In genomic region chr19:52640916-52641315, GRCh38 we compare ENCODE assay signal across 2 cellular contexts.
TF ChIP-seq lines count a peak whose summit lies in the region.

No MANE protein-coding gene starts in this region.

TF ChIP-seq in GM23338, 12 proteins besides CTCF, POLR2A, EP300 and RAD21 (continued from another document):
- TF ChIP-seq ETS1 (IDR thresholded peaks at IDR 0.05) = no peak
- TF ChIP-seq POLR2AphosphoS5 (IDR thresholded peaks at IDR 0.05; ENCODE audit: low read depth) = no peak
- no peak for TF ChIP-seq CREB1 (CRISPR knock-in tag; IDR thresholded peaks at IDR 0.05; ENCODE audit: low read depth)

TF ChIP-seq in K562, 482 proteins besides CTCF, POLR2A, EP300 and RAD21 (continued from another document):
- TF ChIP-seq ARID3A (IDR thresholded peaks at IDR 0.05; ENCODE audit: borderline replicate concordance, low read depth, low read length) = no peak
- TF ChIP-seq SPI1 (IDR thresholded peaks at IDR 0.05; ENCODE audit: borderline replicate concordance, low read depth, low read length) = no peak
